In the genomic region with DNA sequence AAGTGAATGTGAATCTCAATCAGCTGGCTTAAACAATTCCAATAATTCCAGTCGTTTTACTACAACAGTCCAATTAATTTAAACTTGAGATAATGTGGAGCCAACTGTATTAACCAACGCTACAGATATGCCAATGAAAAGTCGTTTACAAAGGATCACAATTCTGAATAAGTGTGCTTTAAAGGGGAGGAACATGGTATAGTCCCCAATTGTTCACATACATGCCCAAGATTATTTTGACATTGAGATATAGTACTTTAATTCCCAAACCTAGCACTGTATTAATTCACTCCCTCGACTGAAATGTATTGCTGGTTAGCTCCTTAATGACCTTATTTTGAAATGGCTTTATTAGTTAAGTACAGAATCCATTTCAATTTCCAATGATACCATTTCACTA, we compare ENCODE assay signal across 8 cellular contexts. TPM values are rescaled to one million over a fixed set of nuclear protein-coding genes. Genes with fewer than 3 reads are reported as not detected.
DNase-seq lines count a peak whose midpoint lies in the region; ATAC-seq, FAIRE-seq and TF ChIP-seq lines count a peak whose summit lies in the region.

No MANE protein-coding gene starts in this region.

- H3K27ac ChIP-seq in A673 (ENCODE audit: low read depth, low read length, poor library complexity, severe bottlenecking) (peak overlapping the region; percentile 64), HUES48 (ENCODE audit: low read depth, low read length) (peak overlapping the region; percentile 84), mucosa of rectum (ENCODE audit: low read depth in 2 of 2, low read length in 2 of 2) (peak overlapping the region; percentile 4 to 34)

- no peaks in the 10 kb centered on the region for H3K36me3 ChIP-seq in A673 (ENCODE audit: insufficient read depth, low read length, poor library complexity, severe bottlenecking)
- peaks cover 8% of the 10 kb centered on the region for H3K36me3 ChIP-seq in HUES48 (ENCODE audit: control insufficient read depth, insufficient read depth, low read length)
- no peaks in the 10 kb centered on the region for H3K36me3 ChIP-seq in bronchial epithelial cell (ENCODE audit: control insufficient read depth, insufficient read depth, low read length)
- H3K36me3 ChIP-seq in mucosa of rectum (ENCODE audit: control insufficient read depth in 2 of 2, insufficient read depth in 2 of 2, low read length in 2 of 2) = no peaks in the 10 kb centered on the region

- H3K4me3 ChIP-seq in A673 (ENCODE audit: low read depth, low read length, poor library complexity, severe bottlenecking) (peak overlapping the region; percentile 94), HUES48 (ENCODE audit: low read depth, low read length) (peak overlapping the region; percentile 94), bronchial epithelial cell (ENCODE audit: low read depth, low read length) (peak overlapping the region; percentile 98), mucosa of rectum (ENCODE audit: low read length in 2 of 2) (peak overlapping the region; percentile 89 to 93)

- POLR2A ChIA-PET in A673 (lab: Charles Lee; ENCODE audit: low non-redundant PET) = interaction anchor here (0.7 kb wide), 1 partner anchor 1076 kb away, joined by 4 read pairs; no protein-coding TSS in a partner anchor

- no peak for FAIRE-seq in bronchial epithelial cell (lab: Jason Lieb, UNC)

- H3K9ac ChIP-seq in HUES48 (ENCODE audit: low read depth, low read length) (peak overlapping the region; percentile 34; the same call in 1 of the 2 replicates), mucosa of rectum (ENCODE audit: low read depth in 1 of 2, low read length in 2 of 2) (peak overlapping the region; percentile 42 to 99)

- H3K9me3 ChIP-seq in A673 (ENCODE audit: low read depth, low read length, poor library complexity, severe bottlenecking) (no peaks in the 10 kb centered on the region), HUES48 (ENCODE audit: control insufficient read depth, insufficient read depth, low read length) (no peaks in the 10 kb centered on the region), mucosa of rectum (ENCODE audit: control insufficient read depth in 2 of 2, low read length in 2 of 2) (no peaks in the 10 kb centered on the region)

- H3K4me1 ChIP-seq in A673 (ENCODE audit: insufficient read depth, low read length, poor library complexity, severe bottlenecking) = peaks cover 29% of the 10 kb centered on the region
- peaks cover 29% of the 10 kb centered on the region for H3K4me1 ChIP-seq in HUES48 (ENCODE audit: control insufficient read depth, insufficient read depth, low read length)
- peaks cover 10 to 17% of the 10 kb centered on the region in 2 donors for H3K4me1 ChIP-seq in mucosa of rectum (ENCODE audit: control insufficient read depth in 2 of 2, insufficient read depth in 2 of 2, low read length in 2 of 2)

- no peak for DNase-seq in A673 (ENCODE audit: low spot score)
- DNase-seq in bronchial epithelial cell (ENCODE audit: low read depth) = no peak
- no peak for DNase-seq in foreskin melanocyte
- DNase-seq in GF-D8 (lab: John Stamatoyannopoulos, UW) = no peak

- CTCF ChIA-PET in A673 (lab: Charles Lee) = no interaction called here

- no peaks in the 10 kb centered on the region for H3K27me3 ChIP-seq in A673 (replicated peaks; ENCODE audit: insufficient read depth, low read depth, low read length, poor library complexity)
- no peaks in the 10 kb centered on the region for H3K27me3 ChIP-seq in HUES48 (ENCODE audit: control insufficient read depth, insufficient read depth, low read length)
- H3K27me3 ChIP-seq in bronchial epithelial cell (ENCODE audit: control insufficient read depth, insufficient read depth, low read length) = no peaks in the 10 kb centered on the region
- H3K27me3 ChIP-seq in mucosa of rectum (ENCODE audit: control insufficient read depth in 2 of 2, insufficient read depth in 2 of 2, low read length in 2 of 2) = no peaks in the 10 kb centered on the region

- intact Hi-C loops in A673 (cut with micrococcal nuclease; ENCODE audit: unreplicated experiment) = no loop called here

- no TSS peak for BruUV-seq in A673 (replicated peaks; lab: Mats Ljungman, UMichigan)

- no peak for ATAC-seq in GM21529 (IDR thresholded peaks at IDR 0.05; ENCODE audit: unreplicated experiment)
- no peak for ATAC-seq in HG03196 (IDR thresholded peaks at IDR 0.05; ENCODE audit: unreplicated experiment)

- TF ChIP-seq CTCF in A673 (conservative IDR thresholded peaks at IDR 0.05; ENCODE audit: low read depth, low read length) (no peak), bronchial epithelial cell (IDR thresholded peaks at IDR 0.05; ENCODE audit: insufficient read depth, low read length, severe bottlenecking) (no peak)

RNA-seq across cellular contexts. Expression of gene AKIRIN2, which starts 2.5 kb away (rescaled TPM):
- total RNA-seq in A673 (2021) (66.7 and 68.9 TPM in 2 replicates), bronchial epithelial cell (22.6 and 30.2 TPM in 2 replicates)

Comparison
In these comparisons a context has a peak if more than half of its experiments do, and no peak if none do; other contexts are left out.
1. H3K27ac ChIP-seq: peak in every context shown above with its lines; median percentile 84 in HUES48; 64 in A673; 19 in mucosa of rectum.